In genomic region chr5:56316302-56316994, GRCh38 we compare ENCODE assay signal across 14 cellular contexts.
"Had no signal": no experiment of that assay in that cellular context is flagged by ENCODE, and none has a peak within 500 bp of the region (broad histone marks: within the 10 kb centered on the region; RNA-seq: fewer than 3 reads in every experiment).

No MANE protein-coding gene starts in this region.

- H3K9me3 Mint-ChIP-seq: activated CD4-positive, alpha-beta T cell treated with anti-CD3 and anti-CD28 coated beads, Interleukin-2, amount 10 ng/mL, durations not matched to agents 24 days and 14 days; central memory CD8-positive, alpha-beta T cell; neural crest cell had no signal

- H3K9me3 ChIP-seq: SK-N-SH had no signal

- DNase-seq: activated CD4-positive, alpha-beta T cell treated with anti-CD3 and anti-CD28 coated beads, Interleukin-2, amount 10 ng/mL, durations not matched to agents 24 days and 14 days; activated CD8-positive, alpha-beta memory T cell treated with anti-CD3 and anti-CD28 coated beads, Interleukin-2, amount 50 U/mL, for 4 hours; activated effector memory CD4-positive, alpha-beta T cell treated with anti-CD3 and anti-CD28 coated beads, Interleukin-2, amount 50 U/mL, for 16 hours; activated T-cell treated with anti-CD3 and anti-CD28 coated beads, Interleukin-2, amount 50 U/mL, for 48 hours; anterior cingulate cortex; effector CD4-positive, alpha-beta T cell; hypothalamus; SK-N-SH; stimulated activated CD8-positive, alpha-beta memory T cell treated with anti-CD3 and anti-CD28 coated beads, Interleukin-4, amount 100 ng/mL, for 48 hours; T-helper 1 cell had no signal

- H3K4me1 Mint-ChIP-seq: central memory CD8-positive, alpha-beta T cell had no signal

- H3K27ac ChIP-seq: coronary artery had no signal

- H3K27me3 Mint-ChIP-seq: activated CD4-positive, alpha-beta T cell treated with anti-CD3 and anti-CD28 coated beads, Interleukin-2, amount 10 ng/mL, durations not matched to agents 24 days and 14 days had no signal

- H3K27ac Mint-ChIP-seq: activated CD4-positive, alpha-beta T cell treated with anti-CD3 and anti-CD28 coated beads, Interleukin-2, amount 10 ng/mL, durations not matched to agents 24 days and 14 days had no signal

- H3K4me3 ChIP-seq: coronary artery, lung had no signal

- H3K4me3 Mint-ChIP-seq: activated CD4-positive, alpha-beta T cell treated with anti-CD3 and anti-CD28 coated beads, Interleukin-2, amount 10 ng/mL, durations not matched to agents 24 days and 14 days; central memory CD8-positive, alpha-beta T cell; neural crest cell had no signal
